In the genomic region with DNA sequence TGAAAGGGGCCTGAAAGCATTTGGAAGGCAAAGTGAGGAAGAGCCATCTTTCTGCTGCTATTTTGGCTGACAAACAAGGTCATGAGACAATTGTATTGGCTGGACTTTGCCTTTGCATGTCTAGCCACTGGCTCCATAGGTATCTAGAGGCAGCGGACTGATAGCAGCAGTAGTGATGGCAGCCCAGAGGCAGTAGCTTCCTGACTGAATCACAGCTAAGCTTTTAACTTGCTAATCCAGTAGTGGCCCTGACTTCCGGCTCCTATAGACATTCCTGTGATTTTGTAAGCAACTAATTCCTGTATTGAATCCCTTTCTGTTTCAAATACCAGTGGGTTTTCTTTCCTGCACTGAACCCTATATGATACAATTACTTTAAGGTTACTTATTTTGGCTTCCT, we compare ENCODE assay signal across 17 cellular contexts.
"Had no signal": no experiment of that assay in that cellular context is flagged by ENCODE, and none has a peak within 500 bp of the region (broad histone marks: within the 10 kb centered on the region; RNA-seq: fewer than 3 reads in every experiment).

No MANE protein-coding gene starts in this region.

- H3K4me3 ChIP-seq: sigmoid colon, spleen, testis had no signal

- H3K36me3 Mint-ChIP-seq: activated naive CD8-positive, alpha-beta T cell treated with anti-CD3 and anti-CD28 coated beads for 36 hours; mesothelial cell of epicardium; natural killer cell treated with Interleukin-12 subunit alpha and Interleukin-12 subunit beta and Interleukin-15 and Interleukin-18, amount 100 ng/mL, for 72 hours; stimulated activated memory B cell treated with anti-CD40 and anti-IgM and Interleukin-4, amounts not matched to agents 10 μg/mL and 1 μg/mL and 100 μg/mL, for 72 hours had no signal

- DNase-seq: activated CD4-positive, alpha-beta T cell treated with anti-CD3 and anti-CD28 coated beads, Interleukin-2, amount 50 U/mL, for 48 hours; activated naive CD4-positive, alpha-beta T cell; activated naive CD8-positive, alpha-beta T cell treated with anti-CD3 and anti-CD28 coated beads for 36 hours; activated T-cell treated with anti-CD3 and anti-CD28 coated beads for 4 hours; amygdala; head of caudate nucleus; left cardiac atrium; sigmoid colon; spleen; stimulated activated CD4-positive, alpha-beta T cell treated with anti-CD3 and anti-CD28 coated beads, Interleukin-4, amount 100 ng/mL, for 4 hours; T-helper 2 cell; testis; WERI-Rb-1 had no signal

- H3K36me3 ChIP-seq: sigmoid colon, spleen, WERI-Rb-1 had no signal

- H3K27me3 ChIP-seq: sigmoid colon, spleen, testis had no signal

- H3K27ac ChIP-seq: epithelial cell of prostate, sigmoid colon, spleen, testis, WERI-Rb-1 had no signal

- H3K4me1 Mint-ChIP-seq: activated naive CD8-positive, alpha-beta T cell treated with anti-CD3 and anti-CD28 coated beads for 36 hours; mesothelial cell of epicardium; stimulated activated memory B cell treated with anti-CD40 and anti-IgM and Interleukin-4, amounts not matched to agents 10 μg/mL and 1 μg/mL and 100 μg/mL, for 72 hours had no signal

- H3K9me3 ChIP-seq: sigmoid colon, spleen, testis had no signal

- ATAC-seq: left cardiac atrium; natural killer cell treated with Interleukin-12 subunit alpha and Interleukin-12 subunit beta and Interleukin-15 and Interleukin-18, amount 100 ng/mL, for 72 hours; stimulated activated memory B cell treated with anti-CD40 and anti-IgM and Interleukin-4, amounts not matched to agents 10 μg/mL and 1 μg/mL and 100 μg/mL, for 72 hours had no signal

- H3K27me3 Mint-ChIP-seq: activated naive CD8-positive, alpha-beta T cell treated with anti-CD3 and anti-CD28 coated beads for 36 hours; natural killer cell treated with Interleukin-12 subunit alpha and Interleukin-12 subunit beta and Interleukin-15 and Interleukin-18, amount 100 ng/mL, for 72 hours; stimulated activated memory B cell treated with anti-CD40 and anti-IgM and Interleukin-4, amounts not matched to agents 10 μg/mL and 1 μg/mL and 100 μg/mL, for 72 hours had no signal

- H3K4me3 Mint-ChIP-seq: activated naive CD8-positive, alpha-beta T cell treated with anti-CD3 and anti-CD28 coated beads for 36 hours; mesothelial cell of epicardium; natural killer cell treated with Interleukin-12 subunit alpha and Interleukin-12 subunit beta and Interleukin-15 and Interleukin-18, amount 100 ng/mL, for 72 hours; stimulated activated memory B cell treated with anti-CD40 and anti-IgM and Interleukin-4, amounts not matched to agents 10 μg/mL and 1 μg/mL and 100 μg/mL, for 72 hours had no signal

- H3K27ac Mint-ChIP-seq: activated naive CD8-positive, alpha-beta T cell treated with anti-CD3 and anti-CD28 coated beads for 36 hours; mesothelial cell of epicardium; natural killer cell treated with Interleukin-12 subunit alpha and Interleukin-12 subunit beta and Interleukin-15 and Interleukin-18, amount 100 ng/mL, for 72 hours; stimulated activated memory B cell treated with anti-CD40 and anti-IgM and Interleukin-4, amounts not matched to agents 10 μg/mL and 1 μg/mL and 100 μg/mL, for 72 hours had no signal

- H3K4me1 ChIP-seq: sigmoid colon, spleen, testis had no signal

- H3K9me3 Mint-ChIP-seq: activated naive CD8-positive, alpha-beta T cell treated with anti-CD3 and anti-CD28 coated beads for 36 hours; mesothelial cell of epicardium; stimulated activated memory B cell treated with anti-CD40 and anti-IgM and Interleukin-4, amounts not matched to agents 10 μg/mL and 1 μg/mL and 100 μg/mL, for 72 hours had no signal
